Comparison of ENCODE assay signal across 10 cellular contexts in genomic region chr11:318796-319464, GRCh38. TPM values are rescaled to one million over a fixed set of nuclear protein-coding genes. Genes with fewer than 3 reads are reported as not detected.
DNase-seq lines count a peak whose midpoint lies in the region; ATAC-seq and TF ChIP-seq lines count a peak whose summit lies in the region.
"Not testable (repeated sequence)": the region's sequence is repeated elsewhere in the genome, so short reads cannot be mapped to it uniquely, and the experiment has no call there.
"Had no signal": no experiment of that assay in that cellular context is flagged by ENCODE, and none has a peak within 500 bp of the region (broad histone marks: within the 10 kb centered on the region; RNA-seq: fewer than 3 reads in every experiment).

No MANE protein-coding gene starts in this region.

- not testable (repeated sequence) for H3K79me2 ChIP-seq in DOHH2 (ENCODE audit: control insufficient read depth, low read length); OCI-LY7 (ENCODE audit: insufficient read depth, low read depth, low read length)

- CTCF ChIA-PET in OCI-LY7 (lab: Charles Lee; ENCODE audit: unreplicated experiment), result not testable (repeated sequence)

- H3K4me3 Mint-ChIP-seq in activated T-helper 2 cell treated with anti-CD3 and anti-CD28 coated beads, Interferon-gamma antibody, Interleukin-2, Interleukin-4, amounts not matched to agents 10 μg/mL and 5 μg/mL and 100 μg/mL, durations not matched to agents 14 hours and 24 hours and 36 hours (ENCODE audit: low read depth), result peak overlapping the region; percentile 79
- peak overlapping the region; percentile 71 to 75 for H3K4me3 Mint-ChIP-seq in effector memory CD8-positive, alpha-beta T cell
- peak overlapping the region; percentile 97 for H3K4me3 Mint-ChIP-seq in osteocyte (ENCODE audit: unreplicated experiment)

- H3K27ac Mint-ChIP-seq in activated T-helper 2 cell treated with anti-CD3 and anti-CD28 coated beads, Interferon-gamma antibody, Interleukin-2, Interleukin-4, amounts not matched to agents 10 μg/mL and 5 μg/mL and 100 μg/mL, durations not matched to agents 14 hours and 24 hours and 36 hours, result not testable (repeated sequence)
- peak overlapping the region; percentile 64 to 75 for H3K27ac Mint-ChIP-seq in effector memory CD8-positive, alpha-beta T cell
- peak overlapping the region; percentile 98 for H3K27ac Mint-ChIP-seq in osteocyte (ENCODE audit: unreplicated experiment)

- H3K4me1 ChIP-seq in DOHH2 (ENCODE audit: control insufficient read depth, low read length) (peaks cover 21% of the 10 kb centered on the region), thoracic aorta (ENCODE audit: control insufficient read depth in 1 of 2, low read depth in 2 of 2) (peaks cover 0 to 20% of the 10 kb centered on the region in 2 donors)
- H3K4me1 ChIP-seq in OCI-LY7 (ENCODE audit: insufficient read depth, low read length, poor library complexity, severe bottlenecking), result not testable (repeated sequence)

- H3K4me1 Mint-ChIP-seq in activated T-helper 2 cell treated with anti-CD3 and anti-CD28 coated beads, Interferon-gamma antibody, Interleukin-2, Interleukin-4, amounts not matched to agents 10 μg/mL and 5 μg/mL and 100 μg/mL, durations not matched to agents 14 hours and 24 hours and 36 hours (ENCODE audit: low read depth), result peaks cover 29% of the 10 kb centered on the region
- peaks cover 32 to 34% of the 10 kb centered on the region in 2 donors for H3K4me1 Mint-ChIP-seq in effector memory CD8-positive, alpha-beta T cell (ENCODE audit: low read depth in 2 of 2)
- H3K4me1 Mint-ChIP-seq in osteocyte (ENCODE audit: unreplicated experiment), result peaks cover 27% of the 10 kb centered on the region

- ATAC-seq in HG02642 (IDR thresholded peaks at IDR 0.05; ENCODE audit: poor library complexity, unreplicated experiment) (peak; percentile 13), thoracic aorta (ENCODE audit: insufficient number of reproducible peaks, low FRiP score, low read depth) (peak; percentile 3)
- peak; percentile 16 for ATAC-seq in effector memory CD8-positive, alpha-beta T cell (replicated peaks)

- H3K9me3 ChIP-seq in DOHH2 (ENCODE audit: control insufficient read depth, insufficient read depth, low read length); OCI-LY7 (ENCODE audit: low read length); thoracic aorta: not testable (repeated sequence)

- not testable (repeated sequence) for H3K27me3 ChIP-seq in DOHH2 (ENCODE audit: control insufficient read depth, low read length); layer of hippocampus (ENCODE audit: control insufficient read depth, insufficient read depth, low read length); thoracic aorta (replicated peaks; ENCODE audit: insufficient read depth)

- not testable (repeated sequence) for H3K27me3 Mint-ChIP-seq in activated T-helper 2 cell treated with anti-CD3 and anti-CD28 coated beads, Interferon-gamma antibody, Interleukin-2, Interleukin-4, amounts not matched to agents 10 μg/mL and 5 μg/mL and 100 μg/mL, durations not matched to agents 14 hours and 24 hours and 36 hours (ENCODE audit: low read depth); effector memory CD8-positive, alpha-beta T cell; osteocyte (ENCODE audit: unreplicated experiment)

- H3K9me2 ChIP-seq in DOHH2 (replicated peaks; ENCODE audit: control insufficient read depth, low read length); OCI-LY7 (ENCODE audit: insufficient read depth, low read length): not testable (repeated sequence)

- H3K27ac ChIP-seq in DOHH2 (ENCODE audit: low read depth, low read length); OCI-LY7 (ENCODE audit: low read depth, low read length, poor library complexity, severe bottlenecking): not testable (repeated sequence)
- peak overlapping the region; percentile 81 for H3K27ac ChIP-seq in layer of hippocampus (ENCODE audit: low read depth, low read length)
- H3K27ac ChIP-seq in thoracic aorta, result peak overlapping the region; percentile 99

- H4K20me1 ChIP-seq in DOHH2 (ENCODE audit: control insufficient read depth, insufficient read depth, low read depth, low read length); OCI-LY7 (ENCODE audit: insufficient read depth, low read length): not testable (repeated sequence)

- H3F3A ChIP-seq in DOHH2 (ENCODE audit: control insufficient read depth, insufficient read depth), result not testable (repeated sequence)

- POLR2A ChIA-PET in OCI-LY7 (lab: Charles Lee), result not testable (repeated sequence)

- DNase-seq in OCI-LY7 (ENCODE audit: low spot score); activated T-helper 2 cell treated with anti-CD3 and anti-CD28 coated beads, Interferon-gamma antibody, Interleukin-2, Interleukin-4, amounts not matched to agents 10 μg/mL and 5 μg/mL and 100 μg/mL, durations not matched to agents 14 hours and 24 hours and 36 hours (ENCODE audit: low spot score); effector memory CD8-positive, alpha-beta T cell; osteocyte (ENCODE audit: extremely low spot score, unreplicated experiment); thoracic aorta (ENCODE audit: low spot score): not testable (repeated sequence)

- not testable (repeated sequence) for TF ChIP-seq CTCF in DOHH2 (IDR thresholded peaks at IDR 0.05; ENCODE audit: low read depth, low read length, poor library complexity, severe bottlenecking); OCI-LY7 (conservative IDR thresholded peaks at IDR 0.05; ENCODE audit: low read length); osteocyte (IDR thresholded peaks at IDR 0.05); thoracic aorta (IDR thresholded peaks at IDR 0.05)

- BruUV-seq in OCI-LY7 (replicated peaks; lab: Mats Ljungman, UMichigan), result not testable (repeated sequence)

- not testable (repeated sequence) for H3K4me3 ChIP-seq in DOHH2 (ENCODE audit: low read length)
- H3K4me3 ChIP-seq in OCI-LY7 (ENCODE audit: low read depth, low read length, poor library complexity, severe bottlenecking), result peak overlapping the region; percentile 38
- peak overlapping the region; percentile 88 for H3K4me3 ChIP-seq in thoracic aorta

- not testable (repeated sequence) for H3K36me3 ChIP-seq in DOHH2 (ENCODE audit: control insufficient read depth, low read length); OCI-LY7 (ENCODE audit: insufficient read depth, low read length); thoracic aorta

- intact Hi-C loops in OCI-LY7 (cut with micrococcal nuclease; ENCODE audit: unreplicated experiment); activated T-helper 2 cell treated with anti-CD3 and anti-CD28 coated beads, Interferon-gamma antibody, Interleukin-2, Interleukin-4, amounts not matched to agents 10 μg/mL and 5 μg/mL and 100 μg/mL, durations not matched to agents 14 hours and 24 hours and 36 hours (cut with micrococcal nuclease): not testable (repeated sequence)

- H2AFZ ChIP-seq in OCI-LY7 (ENCODE audit: low read length), result not testable (repeated sequence)

- H3K4me2 ChIP-seq in DOHH2 (ENCODE audit: low read length) (peak overlapping the region; percentile 40; the same call in 1 of the 2 replicates), OCI-LY7 (ENCODE audit: low read length) (peak overlapping the region; percentile 34; the same call in 1 of the 2 replicates)

- not testable (repeated sequence) for H3K9me3 Mint-ChIP-seq in activated T-helper 2 cell treated with anti-CD3 and anti-CD28 coated beads, Interferon-gamma antibody, Interleukin-2, Interleukin-4, amounts not matched to agents 10 μg/mL and 5 μg/mL and 100 μg/mL, durations not matched to agents 14 hours and 24 hours and 36 hours; effector memory CD8-positive, alpha-beta T cell; osteocyte (ENCODE audit: unreplicated experiment)

- peaks cover 48% of the 10 kb centered on the region for H3K36me3 Mint-ChIP-seq in activated T-helper 2 cell treated with anti-CD3 and anti-CD28 coated beads, Interferon-gamma antibody, Interleukin-2, Interleukin-4, amounts not matched to agents 10 μg/mL and 5 μg/mL and 100 μg/mL, durations not matched to agents 14 hours and 24 hours and 36 hours (ENCODE audit: low read depth)
- H3K36me3 Mint-ChIP-seq in effector memory CD8-positive, alpha-beta T cell (ENCODE audit: insufficient read depth), result peaks cover 48% of the 10 kb centered on the region
- H3K36me3 Mint-ChIP-seq in osteocyte (ENCODE audit: unreplicated experiment), result peaks cover 16% of the 10 kb centered on the region

RNA-seq across cellular contexts. Expression of gene IFITM3, which starts 1.7 kb away (rescaled TPM):
- total RNA-seq in OCI-LY7 (2014; rRNA removed; shearing (Covaris generic)), result 0.95 and 1.5 TPM in 2 replicates
- total RNA-seq in OCI-LY7 (2022), result 1.5 and 2.2 TPM in 2 replicates
- 3.5 and 3.7 TPM in 2 replicates for total RNA-seq in activated T-helper 2 cell treated with anti-CD3 and anti-CD28 coated beads, Interferon-gamma antibody, Interleukin-2, Interleukin-4, amounts not matched to agents 10 μg/mL and 5 μg/mL and 100 μg/mL, durations not matched to agents 14 hours and 24 hours and 36 hours
- 1,725 and 1,814 TPM in 2 replicates for total RNA-seq in osteocyte
- total RNA-seq in thoracic aorta, result 100 to 1,000 TPM; 275 to 514 TPM

RNA-seq across cellular contexts. Expression of gene IFITM1, which starts 5.1 kb away (rescaled TPM):
- total RNA-seq in OCI-LY7 (2014; rRNA removed; shearing (Covaris generic)), result 30.3 and 36.4 TPM in 2 replicates
- total RNA-seq in OCI-LY7 (2022), result 72.4 TPM in 2 replicates
- total RNA-seq in activated T-helper 2 cell treated with anti-CD3 and anti-CD28 coated beads, Interferon-gamma antibody, Interleukin-2, Interleukin-4, amounts not matched to agents 10 μg/mL and 5 μg/mL and 100 μg/mL, durations not matched to agents 14 hours and 24 hours and 36 hours, result 256 and 260 TPM in 2 replicates
- 352 and 355 TPM in 2 replicates for total RNA-seq in osteocyte
- total RNA-seq in thoracic aorta, result 100 to 1,000 TPM; 182 to 220 TPM

RNA-seq across cellular contexts. Expression of gene IFITM2, which starts 11.3 kb away (rescaled TPM):
- total RNA-seq in OCI-LY7 (2014; rRNA removed; shearing (Covaris generic)), result 9.5 and 22.1 TPM in 2 replicates
- 110 and 117 TPM in 2 replicates for total RNA-seq in OCI-LY7 (2022)
- total RNA-seq in activated T-helper 2 cell treated with anti-CD3 and anti-CD28 coated beads, Interferon-gamma antibody, Interleukin-2, Interleukin-4, amounts not matched to agents 10 μg/mL and 5 μg/mL and 100 μg/mL, durations not matched to agents 14 hours and 24 hours and 36 hours, result 680 and 689 TPM in 2 replicates
- 671 and 698 TPM in 2 replicates for total RNA-seq in osteocyte
- total RNA-seq in thoracic aorta, result 100 to 1,000 TPM; 275 to 477 TPM

RNA-seq across cellular contexts. Expression of gene IFITM5, which starts 19.6 kb away (rescaled TPM):
- not detected in 2 replicates for total RNA-seq in OCI-LY7 (2014; rRNA removed; shearing (Covaris generic))
- total RNA-seq in OCI-LY7 (2022), result not detected in 2 replicates
- total RNA-seq in activated T-helper 2 cell treated with anti-CD3 and anti-CD28 coated beads, Interferon-gamma antibody, Interleukin-2, Interleukin-4, amounts not matched to agents 10 μg/mL and 5 μg/mL and 100 μg/mL, durations not matched to agents 14 hours and 24 hours and 36 hours, result not detected in 2 replicates
- not detected in 2 replicates for total RNA-seq in osteocyte
- not detected for total RNA-seq in thoracic aorta
- total RNA-seq: lung microvascular endothelial cell; T-helper 1 cell treated with Interleukin-12 subunit alpha and Interleukin-12 subunit beta and Interleukin-4 antibody, amounts not matched to agents 30 ng/mL and 1 ng/mL, for 36 hours had no signal

RNA-seq across cellular contexts. Expression of gene PGGHG, which starts 30.0 kb away (rescaled TPM):
- 6.3 and 7.0 TPM in 2 replicates for total RNA-seq in OCI-LY7 (2014; rRNA removed; shearing (Covaris generic))
- total RNA-seq in OCI-LY7 (2022) (0.93 and 1.2 TPM in 2 replicates), osteocyte (39.9 and 43.4 TPM in 2 replicates), thoracic aorta (10 to 100 TPM; 54.2 to 68.8 TPM)
- total RNA-seq in activated T-helper 2 cell treated with anti-CD3 and anti-CD28 coated beads, Interferon-gamma antibody, Interleukin-2, Interleukin-4, amounts not matched to agents 10 μg/mL and 5 μg/mL and 100 μg/mL, durations not matched to agents 14 hours and 24 hours and 36 hours, result 62.0 and 62.8 TPM in 2 replicates

Comparison
In these comparisons a context has a peak if more than half of its experiments do, and no peak if none do; other contexts are left out.
1. RNA of gene IFITM3, which starts 1.7 kb away (total RNA-seq): 1,725 to 1,814 TPM in osteocyte and 275 to 514 TPM in thoracic aorta; 3.5 to 3.7 TPM in activated T-helper 2 cell treated with anti-CD3 and anti-CD28 coated beads, Interferon-gamma antibody, Interleukin-2, Interleukin-4, amounts not matched to agents 10 μg/mL and 5 μg/mL and 100 μg/mL, durations not matched to agents 14 hours and 24 hours and 36 hours and 0.95 to 2.2 TPM in OCI-LY7; every median in the first group is over 10 times any median in the second.
2. Peak in every context shown above with its lines, with median percentiles within 50 percentile points of each other: ATAC-seq and H3K4me3 Mint-ChIP-seq.